8 cellular contexts compared by ENCODE assay signal in genomic region chr7:78226059-78226658, GRCh38.
DNase-seq lines count a peak whose midpoint lies in the region; ATAC-seq and TF ChIP-seq lines count a peak whose summit lies in the region.

No MANE protein-coding gene starts in this region.

- H3K4me3 ChIP-seq in choroid plexus epithelial cell (ENCODE audit: low read depth, low read length): no peak overlapping the region

- H3K27ac Mint-ChIP-seq in nephron progenitor cell: no peak overlapping the region
- no peak overlapping the region for H3K27ac Mint-ChIP-seq in naive thymus-derived CD8-positive, alpha-beta T cell

- DNase-seq in ACHN: peak; percentile 67
- DNase-seq in NCI-H748 (lab: John Stamatoyannopoulos, UW; ENCODE audit: unreplicated experiment): peak; percentile 94
- DNase-seq in choroid plexus epithelial cell (ENCODE audit: low read depth): peak; percentile 6
- DNase-seq in nephron progenitor cell: peak; percentile 70
- DNase-seq in activated effector memory CD4-positive, alpha-beta T cell treated with anti-CD3 and anti-CD28 coated beads, Interleukin-2, amount 50 U/mL, for 16 hours: no peak
- no peak for DNase-seq in naive thymus-derived CD8-positive, alpha-beta T cell

- no peaks in the 10 kb centered on the region for H3K4me1 Mint-ChIP-seq in nephron progenitor cell
- no peaks in the 10 kb centered on the region for H3K4me1 Mint-ChIP-seq in naive thymus-derived CD8-positive, alpha-beta T cell

- TF ChIP-seq CTCF in GM12872 (IDR thresholded peaks at IDR 0.05; ENCODE audit: insufficient read depth, low read depth, low read length) (peak; percentile 54), choroid plexus epithelial cell (conservative IDR thresholded peaks at IDR 0.05; ENCODE audit: low read depth, low read length) (peak; percentile 32), nephron progenitor cell (IDR thresholded peaks at IDR 0.05) (peak; percentile 53)

- H3K4me3 Mint-ChIP-seq in nephron progenitor cell: no peak overlapping the region
- no peak overlapping the region for H3K4me3 Mint-ChIP-seq in naive thymus-derived CD8-positive, alpha-beta T cell

- ATAC-seq in HG02678 (IDR thresholded peaks at IDR 0.05; ENCODE audit: unreplicated experiment): no peak
- ATAC-seq in naive thymus-derived CD8-positive, alpha-beta T cell: no peak

- POLR2A ChIA-PET in naive thymus-derived CD8-positive, alpha-beta T cell (lab: Charles Lee): no interaction called here

- no peaks in the 10 kb centered on the region for H3K9me3 Mint-ChIP-seq in nephron progenitor cell
- peaks cover 0 to 3% (median 0%) of the 10 kb centered on the region in 9 donors for H3K9me3 Mint-ChIP-seq in naive thymus-derived CD8-positive, alpha-beta T cell

- no peaks in the 10 kb centered on the region for H3K36me3 Mint-ChIP-seq in nephron progenitor cell (ENCODE audit: low read depth)
- no peaks in the 10 kb centered on the region for H3K36me3 Mint-ChIP-seq in naive thymus-derived CD8-positive, alpha-beta T cell

- in situ Hi-C loops in ACHN (cut with HindIII; ENCODE audit: low pct_ligation_motif_present, low pct_unique_long_range_greater_than_20kb, low sequenced_read_pairs): no loop called here

- H3K27me3 Mint-ChIP-seq in nephron progenitor cell (ENCODE audit: low read depth, poor library complexity): no peaks in the 10 kb centered on the region
- peaks cover 2 to 19% (median 6%) of the 10 kb centered on the region in 5 donors for H3K27me3 Mint-ChIP-seq in naive thymus-derived CD8-positive, alpha-beta T cell

Comparison
In these comparisons a context has a peak if more than half of its experiments do, and no peak if none do; other contexts are left out.
1. DNase-seq: peak in ACHN (single experiment), NCI-H748 (single experiment), choroid plexus epithelial cell (single experiment) and nephron progenitor cell (single experiment); none in activated effector memory CD4-positive, alpha-beta T cell treated with anti-CD3 and anti-CD28 coated beads, Interleukin-2, amount 50 U/mL, for 16 hours (single experiment) and naive thymus-derived CD8-positive, alpha-beta T cell (0 of 10).
2. Peak in every context shown above with its lines, with median percentiles within 50 percentile points of each other: CTCF ChIP-seq.